34 cellular contexts compared by ENCODE assay signal in the genomic region with DNA sequence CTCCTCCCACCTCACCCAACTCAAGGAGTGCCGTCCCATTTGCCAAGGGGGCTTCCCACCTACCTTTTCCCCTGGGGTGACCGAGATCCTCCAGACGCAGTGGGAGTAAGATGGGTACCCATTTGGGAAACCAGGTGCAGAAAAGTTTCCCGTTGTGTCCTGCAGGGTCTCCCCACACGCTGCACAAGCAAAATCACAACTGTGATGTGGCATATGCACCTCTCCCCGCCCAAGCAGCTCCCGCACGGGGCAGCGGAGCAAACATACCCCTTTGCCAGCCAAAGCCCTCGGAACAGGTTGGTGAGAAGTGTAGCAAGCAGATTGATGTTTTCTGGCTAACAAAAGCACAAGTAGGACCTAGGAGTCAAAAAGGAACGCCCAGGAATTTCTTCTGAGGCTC. TPM values are rescaled to one million over a fixed set of nuclear protein-coding genes. Genes with fewer than 3 reads are reported as not detected.
"Had no signal": no experiment of that assay in that cellular context is flagged by ENCODE, and none has a peak within 500 bp of the region (broad histone marks: within the 10 kb centered on the region; RNA-seq: fewer than 3 reads in every experiment).

No MANE protein-coding gene starts in this region.

- ATAC-seq: activated naive CD8-positive, alpha-beta T cell treated with anti-CD3 and anti-CD28 coated beads, Interleukin-2, amount 50 U/mL, for 24 hours; body of pancreas; gastroesophageal sphincter; heart right ventricle had no signal

- H3K36me3 Mint-ChIP-seq: activated naive CD4-positive, alpha-beta T cell treated with anti-CD3 and anti-CD28 coated beads, Interleukin-2, amount 50 U/mL, for 24 hours; activated naive CD8-positive, alpha-beta T cell treated with anti-CD3 and anti-CD28 coated beads for 36 hours had no signal

- H3K27ac ChIP-seq: adrenal gland, body of pancreas, colonic mucosa, dorsolateral prefrontal cortex, epithelial cell of prostate, esophagus squamous epithelium, gastroesophageal sphincter, heart right ventricle had no signal

- H3K4me3 Mint-ChIP-seq: activated CD4-positive, alpha-beta memory T cell treated with anti-CD3 and anti-CD28 coated beads, Interleukin-2, amount 10 ng/mL, durations not matched to agents 7 days and 5 days; activated CD4-positive, alpha-beta T cell treated with anti-CD3 and anti-CD28 coated beads, Interleukin-2, amount 10 ng/mL, durations not matched to agents 7 days and 5 days; activated naive CD4-positive, alpha-beta T cell treated with anti-CD3 and anti-CD28 coated beads for 36 hours; activated naive CD4-positive, alpha-beta T cell treated with anti-CD3 and anti-CD28 coated beads, Interleukin-2, amount 50 U/mL, for 24 hours; activated naive CD8-positive, alpha-beta T cell treated with anti-CD3 and anti-CD28 coated beads for 36 hours; activated naive CD8-positive, alpha-beta T cell treated with anti-CD3 and anti-CD28 coated beads, Interleukin-2, amount 50 U/mL, for 24 hours; activated T-helper 1 cell treated with anti-CD3 and anti-CD28 coated beads, Interleukin-12 subunit alpha, Interleukin-12 subunit beta, Interleukin-2, Interleukin-4 antibody, amounts not matched to agents 30 ng/mL and 10 ng/mL and 1 ng/mL, durations not matched to agents 14 hours and 24 hours and 36 hours; dendritic cell treated with granulocyte-macrophage colony-stimulating factor and Interleukin-4, amounts not matched to agents 40 ng/mL and 50 ng/mL, for 4 days had no signal

- H3K4me3 ChIP-seq: adrenal gland, body of pancreas, colonic mucosa, dorsolateral prefrontal cortex, esophagus squamous epithelium, gastroesophageal sphincter, heart right ventricle had no signal

- H3K9me3 Mint-ChIP-seq: activated CD4-positive, alpha-beta memory T cell treated with anti-CD3 and anti-CD28 coated beads, Interleukin-2, amount 10 ng/mL, durations not matched to agents 7 days and 5 days; activated CD4-positive, alpha-beta T cell treated with anti-CD3 and anti-CD28 coated beads, Interleukin-2, amount 10 ng/mL, durations not matched to agents 7 days and 5 days; activated naive CD4-positive, alpha-beta T cell treated with anti-CD3 and anti-CD28 coated beads for 36 hours; activated naive CD4-positive, alpha-beta T cell treated with anti-CD3 and anti-CD28 coated beads, Interleukin-2, amount 50 U/mL, for 24 hours; activated naive CD8-positive, alpha-beta T cell treated with anti-CD3 and anti-CD28 coated beads for 36 hours; activated naive CD8-positive, alpha-beta T cell treated with anti-CD3 and anti-CD28 coated beads, Interleukin-2, amount 50 U/mL, for 24 hours; activated T-helper 1 cell treated with anti-CD3 and anti-CD28 coated beads, Interleukin-12 subunit alpha, Interleukin-12 subunit beta, Interleukin-2, Interleukin-4 antibody, amounts not matched to agents 30 ng/mL and 10 ng/mL and 1 ng/mL, durations not matched to agents 14 hours and 24 hours and 36 hours; activated T-helper 2 cell treated with anti-CD3 and anti-CD28 coated beads, Interferon-gamma antibody, Interleukin-2, Interleukin-4, amounts not matched to agents 10 μg/mL and 5 μg/mL and 100 μg/mL, durations not matched to agents 14 hours and 24 hours and 36 hours; dendritic cell treated with granulocyte-macrophage colony-stimulating factor and Interleukin-4, amounts not matched to agents 40 ng/mL and 50 ng/mL, for 4 days had no signal

- DNase-seq: activated CD4-positive, alpha-beta memory T cell treated with anti-CD3 and anti-CD28 coated beads, Interleukin-2, amount 10 ng/mL, durations not matched to agents 7 days and 5 days; activated CD4-positive, alpha-beta T cell treated with anti-CD3 and anti-CD28 coated beads for 1 hour; activated CD4-positive, alpha-beta T cell treated with anti-CD3 and anti-CD28 coated beads for 4 hours; activated CD4-positive, alpha-beta T cell treated with anti-CD3 and anti-CD28 coated beads, Interleukin-2, amount 10 ng/mL, durations not matched to agents 7 days and 5 days; activated CD4-positive, alpha-beta T cell treated with anti-CD3 and anti-CD28 coated beads, Interleukin-2, amount 50 U/mL, for 4 hours; activated effector memory CD4-positive, alpha-beta T cell treated with anti-CD3 and anti-CD28 coated beads, Interleukin-2, amount 50 U/mL, for 16 hours; activated naive CD4-positive, alpha-beta T cell treated with anti-CD3 and anti-CD28 coated beads for 36 hours; activated naive CD8-positive, alpha-beta T cell treated with anti-CD3 and anti-CD28 coated beads for 36 hours; activated naive CD8-positive, alpha-beta T cell treated with anti-CD3 and anti-CD28 coated beads, Interleukin-2, amount 50 U/mL, for 24 hours; activated T-cell treated with anti-CD3 and anti-CD28 coated beads, Interleukin-2, amount 50 U/mL, for 48 hours; adrenal gland; amygdala; aorta; body of pancreas; central memory CD4-positive, alpha-beta T cell; cerebellar nuclear complex; colonic mucosa; dorsolateral prefrontal cortex; esophagus squamous epithelium; foreskin melanocyte; heart right ventricle; T-helper 2 cell had no signal

- H3K36me3 ChIP-seq: adrenal gland, colonic mucosa, esophagus squamous epithelium, gastroesophageal sphincter, heart right ventricle had no signal

- H3K4me1 Mint-ChIP-seq: activated CD4-positive, alpha-beta memory T cell treated with anti-CD3 and anti-CD28 coated beads, Interleukin-2, amount 10 ng/mL, durations not matched to agents 7 days and 5 days; activated CD4-positive, alpha-beta T cell treated with anti-CD3 and anti-CD28 coated beads, Interleukin-2, amount 10 ng/mL, durations not matched to agents 7 days and 5 days; activated naive CD4-positive, alpha-beta T cell treated with anti-CD3 and anti-CD28 coated beads, Interleukin-2, amount 50 U/mL, for 24 hours; activated naive CD8-positive, alpha-beta T cell treated with anti-CD3 and anti-CD28 coated beads for 36 hours; activated naive CD8-positive, alpha-beta T cell treated with anti-CD3 and anti-CD28 coated beads, Interleukin-2, amount 50 U/mL, for 24 hours had no signal

- H3K4me1 ChIP-seq: adrenal gland, body of pancreas, colonic mucosa, gastroesophageal sphincter had no signal

- H3K9me3 ChIP-seq: adrenal gland, body of pancreas, colonic mucosa, esophagus squamous epithelium, gastroesophageal sphincter, heart right ventricle had no signal

- H3K27me3 ChIP-seq: body of pancreas, colonic mucosa had no signal

- H3K27ac Mint-ChIP-seq: activated CD4-positive, alpha-beta memory T cell treated with anti-CD3 and anti-CD28 coated beads, Interleukin-2, amount 10 ng/mL, durations not matched to agents 7 days and 5 days; activated CD4-positive, alpha-beta T cell treated with anti-CD3 and anti-CD28 coated beads, Interleukin-2, amount 10 ng/mL, durations not matched to agents 7 days and 5 days; activated naive CD4-positive, alpha-beta T cell treated with anti-CD3 and anti-CD28 coated beads for 36 hours; activated naive CD4-positive, alpha-beta T cell treated with anti-CD3 and anti-CD28 coated beads, Interleukin-2, amount 50 U/mL, for 24 hours; activated naive CD8-positive, alpha-beta T cell treated with anti-CD3 and anti-CD28 coated beads for 36 hours; activated naive CD8-positive, alpha-beta T cell treated with anti-CD3 and anti-CD28 coated beads, Interleukin-2, amount 50 U/mL, for 24 hours; activated T-helper 1 cell treated with anti-CD3 and anti-CD28 coated beads, Interleukin-12 subunit alpha, Interleukin-12 subunit beta, Interleukin-2, Interleukin-4 antibody, amounts not matched to agents 30 ng/mL and 10 ng/mL and 1 ng/mL, durations not matched to agents 14 hours and 24 hours and 36 hours; activated T-helper 2 cell treated with anti-CD3 and anti-CD28 coated beads, Interferon-gamma antibody, Interleukin-2, Interleukin-4, amounts not matched to agents 10 μg/mL and 5 μg/mL and 100 μg/mL, durations not matched to agents 14 hours and 24 hours and 36 hours; dendritic cell treated with granulocyte-macrophage colony-stimulating factor and Interleukin-4, amounts not matched to agents 40 ng/mL and 50 ng/mL, for 4 days had no signal

RNA-seq across cellular contexts. Expression of a gene that starts 51.5 kb away (rescaled TPM):
- total RNA-seq: activated CD4-positive, alpha-beta memory T cell treated with anti-CD3 and anti-CD28 coated beads, Interleukin-2, amount 10 ng/mL, durations not matched to agents 7 days and 5 days; activated CD4-positive, alpha-beta T cell treated with anti-CD3 and anti-CD28 coated beads, Interleukin-2, amount 10 ng/mL, durations not matched to agents 7 days and 5 days; activated naive CD4-positive, alpha-beta T cell treated with anti-CD3 and anti-CD28 coated beads for 36 hours; activated naive CD8-positive, alpha-beta T cell treated with anti-CD3 and anti-CD28 coated beads for 36 hours; activated T-helper 1 cell treated with anti-CD3 and anti-CD28 coated beads, Interleukin-12 subunit alpha, Interleukin-12 subunit beta, Interleukin-2, Interleukin-4 antibody, amounts not matched to agents 30 ng/mL and 10 ng/mL and 1 ng/mL, durations not matched to agents 14 hours and 24 hours and 36 hours; activated T-helper 2 cell treated with anti-CD3 and anti-CD28 coated beads, Interferon-gamma antibody, Interleukin-2, Interleukin-4, amounts not matched to agents 10 μg/mL and 5 μg/mL and 100 μg/mL, durations not matched to agents 14 hours and 24 hours and 36 hours; adrenal gland; aorta; body of pancreas; colonic mucosa; endothelial cell of umbilical vein; esophagus squamous epithelium; fibroblast of lung; fibroblast of villous mesenchyme; gastroesophageal sphincter; glomerular endothelial cell; heart right ventricle; T-helper 1 cell treated with Interleukin-12 subunit alpha and Interleukin-12 subunit beta and Interleukin-4 antibody, amounts not matched to agents 30 ng/mL and 1 ng/mL, for 36 hours had no signal
- polyA plus RNA-seq: adrenal gland, aorta, endothelial cell of umbilical vein, esophagus, fibroblast of lung, heart right ventricle had no signal
